ENCODE assay signal across 8 cellular contexts in genomic region chr22:21567456-21568206, GRCh38. TPM values are rescaled to one million over a fixed set of nuclear protein-coding genes. Genes with fewer than 3 reads are reported as not detected.
A peak's percentile ranks its signal among the peaks of the same experiment; 100 is the strongest.
DNase-seq lines count a peak whose midpoint lies in the region; ATAC-seq and TF ChIP-seq lines count a peak whose summit lies in the region.

UBE2L3 (plus strand) TSS chr22:21567714; CDS start chr22:21567745, 31 bp downstream.

- H3K36me3 ChIP-seq in CD4-positive, CD25-positive, alpha-beta regulatory T cell (ENCODE audit: control insufficient read depth, insufficient read depth, low read length) = peaks cover 2% of the 10 kb centered on the region
- no peaks in the 10 kb centered on the region for H3K36me3 ChIP-seq in transverse colon

- TF ChIP-seq POLR2A in NB4 (IDR thresholded peaks at IDR 0.05; ENCODE audit: extremely low read depth, insufficient read length) (peak; percentile 46), transverse colon (IDR thresholded peaks at IDR 0.05) (peak; percentile 50)

- H3K36me3 Mint-ChIP-seq in CD4-positive, CD25-positive, alpha-beta regulatory T cell = peaks cover 3% of the 10 kb centered on the region

- peaks cover 5% of the 10 kb centered on the region for H3K27me3 Mint-ChIP-seq in CD4-positive, CD25-positive, alpha-beta regulatory T cell

- TF ChIP-seq EP300 in transverse colon (IDR thresholded peaks at IDR 0.05; ENCODE audit: low read depth) = no peak

- H3K4me1 Mint-ChIP-seq in CD4-positive, CD25-positive, alpha-beta regulatory T cell = peaks cover 31 to 46% (median 37%) of the 10 kb centered on the region in 4 donors

- WGBS in transverse colon (ENCODE audit: low coverage in 1 of 2), 2 donors = 1% methylated on average over 50 of the region's 77 CpGs; no CpG with 5 or more reads in 1 of the 2 donors

- peak within 1 kb of the TSS; percentile 81 for H3K27ac ChIP-seq in CD4-positive, CD25-positive, alpha-beta regulatory T cell (ENCODE audit: insufficient read depth, low read length, poor library complexity, severe bottlenecking)
- peak within 1 kb of the TSS; percentile 90 to 96 (median 94) for H3K27ac ChIP-seq in transverse colon

- peak within 1 kb of the TSS; percentile 91 to 97 (median 92) for H3K4me3 Mint-ChIP-seq in CD4-positive, CD25-positive, alpha-beta regulatory T cell

- H3K27me3 ChIP-seq in CD4-positive, CD25-positive, alpha-beta regulatory T cell (ENCODE audit: control insufficient read depth, insufficient read depth, low read length) = no peaks in the 10 kb centered on the region
- no peaks in the 10 kb centered on the region for H3K27me3 ChIP-seq in transverse colon

- DNase-seq in CD4-positive, CD25-positive, alpha-beta regulatory T cell = peak; percentile 75 to 90 (median 82)
- peak; percentile 85 for DNase-seq in NB4 (ENCODE audit: low read depth)
- peak; percentile 70 to 90 (median 78) for DNase-seq in T-helper 2 cell
- peak; percentile 67 for DNase-seq in amniotic stem cell (lab: John Stamatoyannopoulos, UW)
- peak; percentile 90 for DNase-seq in left cardiac atrium
- peak; percentile 95 for DNase-seq in posterior vena cava (ENCODE audit: low spot score)
- peak; percentile 88 for DNase-seq in transverse colon

- H3K4me3 ChIP-seq in CD4-positive, CD25-positive, alpha-beta regulatory T cell (ENCODE audit: low read depth, low read length) = peak within 1 kb of the TSS; percentile 86
- peak within 1 kb of the TSS; percentile 91 for H3K4me3 ChIP-seq in NB4 (ENCODE audit: low read depth, low read length)
- H3K4me3 ChIP-seq in transverse colon = peak within 1 kb of the TSS; percentile 82 to 92 (median 90)

- no peaks in the 10 kb centered on the region for H3K9me3 ChIP-seq in CD4-positive, CD25-positive, alpha-beta regulatory T cell (ENCODE audit: control insufficient read depth in 2 of 2, low read length in 2 of 2)
- H3K9me3 ChIP-seq in transverse colon = no peaks in the 10 kb centered on the region

- in situ Hi-C loops in transverse colon (cut with MboI; ENCODE audit: low pct_ligation_motif_present in 1 of 4, low pct_unique_long_range_greater_than_20kb in 1 of 4, low sequenced_read_pairs in 3 of 4) = no loop called here

- H3K4me1 ChIP-seq in CD4-positive, CD25-positive, alpha-beta regulatory T cell (ENCODE audit: control insufficient read depth, insufficient read depth, low read length, poor library complexity, severe bottlenecking) = peaks cover 38% of the 10 kb centered on the region
- peaks cover 24 to 43% (median 35%) of the 10 kb centered on the region in 4 donors for H3K4me1 ChIP-seq in transverse colon

- intact Hi-C loops in left cardiac atrium (cut with DNase I) = no loop called here
- intact Hi-C loops in posterior vena cava (cut with DNase I) = loop anchor here in 1 of 2 donors (5.0 kb wide), 1 partner anchor 60 kb away; no protein-coding TSS in a partner anchor
- intact Hi-C loops in transverse colon (cut with DNase I; ENCODE audit: low total_unique reads) = no loop called here

- peak; percentile 83 to 85 for ATAC-seq in CD4-positive, CD25-positive, alpha-beta regulatory T cell (ENCODE audit: low read depth in 2 of 2)
- ATAC-seq in GM21447 (IDR thresholded peaks at IDR 0.05; ENCODE audit: unreplicated experiment) = peak; percentile 58
- ATAC-seq in left cardiac atrium = peak; percentile 95 to 96

- peak within 1 kb of the TSS; percentile 77 to 93 (median 90) for H3K27ac Mint-ChIP-seq in CD4-positive, CD25-positive, alpha-beta regulatory T cell

- no peak for TF ChIP-seq CTCF in NB4 (IDR thresholded peaks at IDR 0.05; ENCODE audit: low read depth, low read length)
- no peak for TF ChIP-seq CTCF in transverse colon (IDR thresholded peaks at IDR 0.05)

- H3K9me3 Mint-ChIP-seq in CD4-positive, CD25-positive, alpha-beta regulatory T cell = no peaks in the 10 kb centered on the region

RNA-seq across cellular contexts. Expression of gene UBE2L3, which starts in this region (rescaled TPM):
- 33.7 TPM for total RNA-seq in CD4-positive, CD25-positive, alpha-beta regulatory T cell
- 100 to 1,000 TPM in 3 of 4 donors, 10 to 100 TPM in 1; 98.4 to 124 (median 110) TPM for polyA plus RNA-seq in CD4-positive, CD25-positive, alpha-beta regulatory T cell
- total RNA-seq in left cardiac atrium (10 to 100 TPM; 40.1 to 42.3 TPM), posterior vena cava (10 to 100 TPM; 36.2 to 36.8 TPM), transverse colon (10 to 100 TPM; 21.9 to 48.7 (median 33.5) TPM)

Comparison
In these comparisons a context has a peak if more than half of its experiments do, and no peak if none do; other contexts are left out.
1. Peak in every context shown above with its lines: DNase-seq, ATAC-seq, H3K4me3 ChIP-seq and H3K27ac ChIP-seq.